Comparison of ENCODE assay signal across 24 cellular contexts in the genomic region with DNA sequence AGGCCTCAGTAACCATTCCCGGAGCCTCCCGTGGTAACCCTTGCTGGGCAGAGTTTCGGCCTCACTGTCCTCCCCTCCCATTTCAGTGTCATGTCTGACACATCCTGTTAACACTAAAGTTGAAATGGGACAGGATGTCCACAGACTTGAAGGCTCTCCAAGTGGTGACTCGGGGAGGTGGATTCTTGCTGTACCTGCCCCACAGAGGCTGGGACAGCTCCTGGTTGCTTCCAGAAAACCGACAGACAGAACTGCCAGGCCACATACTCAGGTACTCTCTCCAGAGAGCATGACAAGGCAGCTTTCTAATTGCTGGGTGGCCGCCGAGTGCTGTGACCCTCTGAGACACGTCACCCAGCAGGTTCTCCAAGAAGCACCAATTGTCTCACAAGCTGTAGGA. TPM values are rescaled to one million over a fixed set of nuclear protein-coding genes. Genes with fewer than 3 reads are reported as not detected.
A peak's percentile ranks its signal among the peaks of the same experiment; 100 is the strongest.
DNase-seq lines count a peak whose midpoint lies in the region; ATAC-seq, FAIRE-seq and TF ChIP-seq lines count a peak whose summit lies in the region.
"Had no signal": no experiment of that assay in that cellular context is flagged by ENCODE, and none has a peak within 500 bp of the region (broad histone marks: within the 10 kb centered on the region; RNA-seq: fewer than 3 reads in every experiment).

No MANE protein-coding gene starts in this region.

- no peak overlapping the region for H3K9ac ChIP-seq in IMR-90 (ENCODE audit: low read depth, low read length)

- H3K4me3 ChIP-seq in Caco-2 (ENCODE audit: low read depth, low read length) (no peak overlapping the region), IMR-90 (ENCODE audit: insufficient read depth, low read depth, low read length) (no peak overlapping the region), bronchial epithelial cell (ENCODE audit: low read depth, low read length) (no peak overlapping the region), osteoblast (ENCODE audit: insufficient read depth, low read length) (no peak overlapping the region)
- H3K4me3 ChIP-seq: esophagus muscularis mucosa, heart left ventricle had no signal

- no peak for TF ChIP-seq POLR2A in IMR-90 (IDR thresholded peaks at IDR 0.05; ENCODE audit: low read depth, low read length)

- H3K79me1 ChIP-seq in IMR-90 (ENCODE audit: low read depth in 1 of 2, low read length in 2 of 2): no peaks in the 10 kb centered on the region

- H2BK15ac ChIP-seq in IMR-90 (ENCODE audit: low read depth, low read length): 0 out of 3 replicates have a peak overlapping the region, but pooled peaks have one; percentile 11

- dilution Hi-C loops in IMR-90 (cut with HindIII; ENCODE audit: low sequenced_read_pairs, unreplicated experiment): no loop called here

- H3K36me3 ChIP-seq in Caco-2 (ENCODE audit: control insufficient read depth, insufficient read depth, low read length) (no peaks in the 10 kb centered on the region), IMR-90 (ENCODE audit: control insufficient read depth, insufficient read depth, low read length) (no peaks in the 10 kb centered on the region), bronchial epithelial cell (ENCODE audit: control insufficient read depth, insufficient read depth, low read length) (no peaks in the 10 kb centered on the region), osteoblast (ENCODE audit: insufficient read depth, low read length) (no peaks in the 10 kb centered on the region)
- H3K36me3 ChIP-seq: esophagus muscularis mucosa, heart left ventricle had no signal

- H3K36me3 Mint-ChIP-seq in Caco-2 (ENCODE audit: insufficient read depth, unreplicated experiment): no peaks in the 10 kb centered on the region

- 82% methylated on average over 4 of the region's 8 CpGs; no CpG with 5 or more reads in 1 of the 2 experiments for WGBS in IMR-90 (ENCODE audit: extremely low coverage in 2 of 2, insufficient read length in 1 of 2), 2 experiments

- peak overlapping the region; percentile 32 for H2BK120ac ChIP-seq in IMR-90 (ENCODE audit: low read depth, low read length)

- in situ Hi-C loops in IMR-90 (cut with MboI; ENCODE audit: low sequenced_read_pairs): no loop called here

- H3K4me3 Mint-ChIP-seq in Caco-2 (ENCODE audit: unreplicated experiment): no peak overlapping the region
- H3K4me3 Mint-ChIP-seq: activated CD4-positive, alpha-beta T cell treated with anti-CD3 and anti-CD28 coated beads, Interleukin-2, amount 10 ng/mL, durations not matched to agents 7 days and 5 days; activated naive CD4-positive, alpha-beta T cell treated with anti-CD3 and anti-CD28 coated beads for 36 hours; B cell had no signal

- H2BK5ac ChIP-seq in IMR-90 (ENCODE audit: low read depth, low read length, poor library complexity, severe bottlenecking): no peak overlapping the region

- FAIRE-seq in bronchial epithelial cell (lab: Jason Lieb, UNC): no peak
- FAIRE-seq: kidney had no signal

- H2AK9ac ChIP-seq in IMR-90 (replicated peaks; ENCODE audit: low read depth, low read length, poor library complexity): no peak overlapping the region

- H3K27me3 Mint-ChIP-seq in Caco-2 (ENCODE audit: insufficient read depth, unreplicated experiment): no peaks in the 10 kb centered on the region
- H3K27me3 Mint-ChIP-seq: activated CD4-positive, alpha-beta T cell treated with anti-CD3 and anti-CD28 coated beads, Interleukin-2, amount 10 ng/mL, durations not matched to agents 7 days and 5 days; B cell had no signal

- no peak overlapping the region for H3K27ac ChIP-seq in IMR-90 (ENCODE audit: insufficient read depth, low read length)
- H3K27ac ChIP-seq in osteoblast (ENCODE audit: low read depth, low read length): no peak overlapping the region
- H3K27ac ChIP-seq: esophagus muscularis mucosa, heart left ventricle, HL-60 had no signal

- DNase-seq in Caco-2 (peak in 1 of 2 experiments; percentile 45), IMR-90 (peak; percentile 18), bronchial epithelial cell (ENCODE audit: low read depth) (peak; percentile 55), osteoblast (ENCODE audit: insufficient read length, low spot score, missing footprints) (no peak), DMS114 treated with DMSO at 0.1 percent for 48 hours (lab: John Stamatoyannopoulos, UW; ENCODE audit: unreplicated experiment) (no peak)
- DNase-seq: activated CD4-positive, alpha-beta T cell treated with anti-CD3 and anti-CD28 coated beads, Interleukin-2, amount 10 ng/mL, durations not matched to agents 7 days and 5 days; activated naive CD4-positive, alpha-beta T cell treated with anti-CD3 and anti-CD28 coated beads for 36 hours; activated T-cell treated with anti-CD3 and anti-CD28 coated beads for 4 hours; cortex of kidney; DMS79; heart left ventricle; Kasumi-1; NCI-H146; NCI-H446 treated with DMSO at 0.1 percent for 48 hours; stimulated activated CD4-positive, alpha-beta T cell treated with anti-CD3 and anti-CD28 coated beads, Interleukin-4, amount 100 ng/mL, for 24 hours; stimulated activated CD8-positive, alpha-beta memory T cell treated with anti-CD3 and anti-CD28 coated beads, Interleukin-4, amount 100 ng/mL, for 48 hours; T1000 had no signal

- peaks cover 3% of the 10 kb centered on the region; the same call in 1 of the 2 replicates for H3K9me1 ChIP-seq in IMR-90 (ENCODE audit: insufficient read depth, low read length)

- no peaks in the 10 kb centered on the region for H3K27me3 ChIP-seq in Caco-2 (replicated peaks; ENCODE audit: control insufficient read depth, insufficient read depth, low read length)
- no peaks in the 10 kb centered on the region for H3K27me3 ChIP-seq in IMR-90 (ENCODE audit: control insufficient read depth, insufficient read depth, low read length)
- H3K27me3 ChIP-seq in bronchial epithelial cell (ENCODE audit: control insufficient read depth, insufficient read depth, low read length): no peaks in the 10 kb centered on the region
- no peaks in the 10 kb centered on the region for H3K27me3 ChIP-seq in osteoblast (ENCODE audit: insufficient read depth, low read length)
- H3K27me3 ChIP-seq: esophagus muscularis mucosa, heart left ventricle had no signal

- H4K8ac ChIP-seq in IMR-90 (ENCODE audit: low read depth in 2 of 2, low read length in 2 of 2): peak overlapping the region in 1 of 2 experiments; percentile 34; a peak in 1 of 4 replicates

- CTCF ChIA-PET in Caco-2 (lab: Charles Lee): no interaction called here
- CTCF ChIA-PET in IMR-90 (lab: Yijun Ruan, JAX): no interaction called here

- no peak overlapping the region for H3K23ac ChIP-seq in IMR-90 (ENCODE audit: low read depth, low read length)

- POLR2A ChIA-PET in Caco-2 (lab: Charles Lee): interaction anchor here (0.5 kb wide), 1 partner anchor 233 kb away, joined by 6 read pairs; no protein-coding TSS in a partner anchor
- POLR2A ChIA-PET in IMR-90 (lab: Charles Lee; ENCODE audit: unreplicated experiment): no interaction called here

- no peak overlapping the region for H3K56ac ChIP-seq in IMR-90 (ENCODE audit: extremely low read depth, insufficient read depth, low read length)

- H3K4ac ChIP-seq in IMR-90 (ENCODE audit: low read depth, low read length): peak overlapping the region; percentile 4; the same call in 1 of the 2 replicates

- no peak for TF ChIP-seq RAD21 in IMR-90 (IDR thresholded peaks at IDR 0.05; ENCODE audit: low read length)

- H3K9me3 ChIP-seq in Caco-2 (no peaks in the 10 kb centered on the region), IMR-90 (ENCODE audit: control insufficient read depth, insufficient read depth, low read length) (no peaks in the 10 kb centered on the region), osteoblast (ENCODE audit: low read depth, low read length) (no peaks in the 10 kb centered on the region)
- H3K9me3 ChIP-seq: esophagus muscularis mucosa, heart left ventricle had no signal

- no peaks in the 10 kb centered on the region for H3K9me3 Mint-ChIP-seq in Caco-2 (ENCODE audit: unreplicated experiment)
- H3K9me3 Mint-ChIP-seq: activated CD4-positive, alpha-beta T cell treated with anti-CD3 and anti-CD28 coated beads, Interleukin-2, amount 10 ng/mL, durations not matched to agents 7 days and 5 days; activated naive CD4-positive, alpha-beta T cell treated with anti-CD3 and anti-CD28 coated beads for 36 hours had no signal

- no peak overlapping the region for H3K4me2 ChIP-seq in IMR-90 (ENCODE audit: low read depth, low read length)
- H3K4me2 ChIP-seq in osteoblast (ENCODE audit: insufficient read depth, low read length): no peak overlapping the region

- H4K91ac ChIP-seq in IMR-90 (ENCODE audit: insufficient read depth, low read depth, low read length): no peak overlapping the region

- H3K4me1 Mint-ChIP-seq in Caco-2 (ENCODE audit: low read depth, unreplicated experiment): peaks cover 5% of the 10 kb centered on the region
- H3K4me1 Mint-ChIP-seq: activated CD4-positive, alpha-beta T cell treated with anti-CD3 and anti-CD28 coated beads, Interleukin-2, amount 10 ng/mL, durations not matched to agents 7 days and 5 days; B cell had no signal

- H3K14ac ChIP-seq in IMR-90 (replicated peaks; ENCODE audit: low read depth, low read length): no peak overlapping the region; the same call in 1 of the 2 replicates

- peak overlapping the region; percentile 50 for H3K27ac Mint-ChIP-seq in Caco-2 (ENCODE audit: unreplicated experiment)
- H3K27ac Mint-ChIP-seq: activated CD4-positive, alpha-beta T cell treated with anti-CD3 and anti-CD28 coated beads, Interleukin-2, amount 10 ng/mL, durations not matched to agents 7 days and 5 days; activated naive CD4-positive, alpha-beta T cell treated with anti-CD3 and anti-CD28 coated beads for 36 hours; B cell had no signal

- ATAC-seq in IMR-90 (ENCODE audit: low read depth) (peak; percentile 37; the same call in 1 of the 2 replicates), HG03039 (IDR thresholded peaks at IDR 0.05; ENCODE audit: unreplicated experiment) (no peak), GM19023 (IDR thresholded peaks at IDR 0.05; ENCODE audit: unreplicated experiment) (no peak), GM18909 (IDR thresholded peaks at IDR 0.05; ENCODE audit: poor library complexity, unreplicated experiment) (no peak)

- H2AK5ac ChIP-seq in IMR-90 (ENCODE audit: low read depth, low read length): no peak overlapping the region

- TF ChIP-seq CTCF in Caco-2 (IDR thresholded peaks at IDR 0.05; ENCODE audit: insufficient read depth in 1 of 2, low read depth in 1 of 2, low read length in 1 of 2, severe bottlenecking in 1 of 2, unreplicated experiment in 1 of 2) (no peak), IMR-90 (conservative IDR thresholded peaks at IDR 0.05; ENCODE audit: low read depth, low read length) (no peak), bronchial epithelial cell (IDR thresholded peaks at IDR 0.05; ENCODE audit: insufficient read depth, low read length, severe bottlenecking) (no peak), osteoblast (IDR thresholded peaks at IDR 0.05; ENCODE audit: extremely low read depth, low read depth, low read length) (no peak)

- H2AFZ ChIP-seq in IMR-90 (replicated peaks; ENCODE audit: low read length, poor library complexity) (peak overlapping the region; percentile 11), osteoblast (ENCODE audit: low read length) (peak overlapping the region; percentile 65)

- H3K79me2 ChIP-seq in osteoblast (ENCODE audit: insufficient read depth, low read length): no peaks in the 10 kb centered on the region

- no peaks in the 10 kb centered on the region for H3K4me1 ChIP-seq in Caco-2
- peaks cover 2% of the 10 kb centered on the region; the same call in 1 of the 2 replicates for H3K4me1 ChIP-seq in IMR-90 (ENCODE audit: control insufficient read depth, insufficient read depth, low read length)
- peaks cover 6% of the 10 kb centered on the region for H3K4me1 ChIP-seq in osteoblast (ENCODE audit: insufficient read depth, low read length)
- H3K4me1 ChIP-seq: esophagus muscularis mucosa, heart left ventricle had no signal

- intact Hi-C loops in Caco-2 (cut with micrococcal nuclease; ENCODE audit: unreplicated experiment): no loop called here
- intact Hi-C loops in IMR-90 (cut with micrococcal nuclease): no loop called here

- H4K20me1 ChIP-seq in IMR-90 (ENCODE audit: insufficient read depth, low read length) (no peaks in the 10 kb centered on the region), osteoblast (ENCODE audit: insufficient read depth, low read length) (no peaks in the 10 kb centered on the region)

- H4K5ac ChIP-seq in IMR-90 (ENCODE audit: low read depth, low read length): no peak overlapping the region

- BruUV-seq in Caco-2 (replicated peaks; lab: Mats Ljungman, UMichigan): no TSS peak
- no TSS peak for BruUV-seq in IMR-90 (replicated peaks; lab: Mats Ljungman, UMichigan)

- no peak overlapping the region for H3K18ac ChIP-seq in IMR-90 (ENCODE audit: low read depth, low read length)

- H2BK20ac ChIP-seq in IMR-90 (ENCODE audit: low read depth, low read length): peak overlapping the region; percentile 49

RNA-seq across cellular contexts. Expression of gene CYTH3, which starts 17.9 kb away (rescaled TPM):
- total RNA-seq in Caco-2 (2022): 27.8 and 29.1 TPM in 2 replicates
- 14.2 TPM in 2 replicates for total RNA-seq in IMR-90 (2012; rRNA removed)
- polyA plus RNA-seq in IMR-90 (2012; rRNA removed): 34.5 and 34.8 TPM in 2 replicates
- 13.5 and 24.2 TPM in 2 replicates for polyA plus RNA-seq in IMR-90 (2012; cell fraction: cytosol; rRNA removed)
- polyA plus RNA-seq in IMR-90 (2012; cell fraction: nucleus; rRNA removed; ENCODE audit: low replicate concordance): 74.6 and 95.8 TPM in 2 replicates
- total RNA-seq in bronchial epithelial cell: 9.9 and 11.6 TPM in 2 replicates
- 89.4 and 94.3 TPM in 2 replicates for total RNA-seq in osteoblast

RNA-seq across cellular contexts. Expression of gene FAM220A, which starts 58.4 kb away (rescaled TPM):
- total RNA-seq in Caco-2 (2022): 15.3 and 17.1 TPM in 2 replicates
- 13.1 and 13.9 TPM in 2 replicates for total RNA-seq in IMR-90 (2012; rRNA removed)
- polyA plus RNA-seq in IMR-90 (2012; rRNA removed): 11.4 and 11.5 TPM in 2 replicates
- 10.0 and 13.7 TPM in 2 replicates for polyA plus RNA-seq in IMR-90 (2012; cell fraction: cytosol; rRNA removed)
- 3.8 and 5.4 TPM in 2 replicates for polyA plus RNA-seq in IMR-90 (2012; cell fraction: nucleus; rRNA removed; ENCODE audit: low replicate concordance)
- 31.6 and 42.5 TPM in 2 replicates for total RNA-seq in bronchial epithelial cell
- total RNA-seq in osteoblast: 20.3 and 25.0 TPM in 2 replicates

Comparison
In these comparisons a context has a peak if more than half of its experiments do, and no peak if none do; other contexts are left out.
1. DNase-seq: peak in IMR-90 (single experiment) and bronchial epithelial cell (single experiment); none in osteoblast (single experiment) and DMS114 treated with DMSO at 0.1 percent for 48 hours (single experiment).